ENCODE assay signal across 18 cellular contexts in genomic region chr3:123628996-123629746, GRCh38.
"Had no signal": no experiment of that assay in that cellular context is flagged by ENCODE, and none has a peak within 500 bp of the region (broad histone marks: within the 10 kb centered on the region; RNA-seq: fewer than 3 reads in every experiment).

No MANE protein-coding gene starts in this region.

- H3K4me3 ChIP-seq: gastrocnemius medialis, hepatocyte, lung, prostate gland, skin epidermis, suprapubic skin, tibial nerve had no signal

- H3K79me2 ChIP-seq: hepatocyte, parathyroid adenoma had no signal

- DNase-seq: cerebellar nuclear complex; effector CD4-positive, alpha-beta T cell; gastrocnemius medialis; kidney; left cardiac atrium; mesenchymal stem cell; naive thymus-derived CD8-positive, alpha-beta T cell; occipital lobe; stimulated activated naive CD4-positive, alpha-beta T cell treated with Interleukin-2 at 50 U/mL for 16 hours had no signal

- H3K4me2 ChIP-seq: hepatocyte had no signal

- H3K27ac ChIP-seq: gastrocnemius medialis, hepatocyte, parathyroid adenoma, skin epidermis, suprapubic skin, tibial nerve had no signal

- H3K4me1 ChIP-seq: gastrocnemius medialis, parathyroid adenoma had no signal

- FAIRE-seq: colon, endothelial cell of umbilical vein, kidney had no signal

- ATAC-seq: gastrocnemius medialis; naive thymus-derived CD8-positive, alpha-beta T cell had no signal

- H3K36me3 ChIP-seq: gastrocnemius medialis, prostate gland had no signal

- H3K9me3 ChIP-seq: gastrocnemius medialis, prostate gland, suprapubic skin, tibial nerve had no signal

- H3K27me3 ChIP-seq: gastrocnemius medialis, hepatocyte, suprapubic skin, tibial nerve had no signal

- H3K9ac ChIP-seq: parathyroid adenoma had no signal

- H2AFZ ChIP-seq: hepatocyte, parathyroid adenoma had no signal
